In genomic region chr9:132422574-132422973, GRCh38 we compare ENCODE assay signal across 8 cellular contexts. TPM values are rescaled to one million over a fixed set of nuclear protein-coding genes. Genes with fewer than 3 reads are reported as not detected.
"Had no signal": no experiment of that assay in that cellular context is flagged by ENCODE, and none has a peak within 500 bp of the region (broad histone marks: within the 10 kb centered on the region; RNA-seq: fewer than 3 reads in every experiment).

No MANE protein-coding gene starts in this region.

- H3K27ac Mint-ChIP-seq: GM23338, H9, HFFc6 had no signal

- H3K9me3 Mint-ChIP-seq: GM23338, H9, HFFc6 had no signal

- H3K4me3 ChIP-seq: GM23338, K562 had no signal

- DNase-seq: H9, HCEC 1CT, HFFc6, IMR-90, KG1 had no signal

- ATAC-seq: GM23338, K562 had no signal

- H3K4me3 Mint-ChIP-seq: GM23338, H9, HFFc6 had no signal

- H3K27ac ChIP-seq: HL-60 had no signal

RNA-seq across cellular contexts. Expression of gene CFAP77, which starts 12.6 kb away (rescaled TPM):
- total RNA-seq: HFFc6, IMR-90, K562 had no signal
- polyA plus RNA-seq: IMR-90, K562 had no signal
